2 cellular contexts compared by ENCODE assay signal in the genomic region with DNA sequence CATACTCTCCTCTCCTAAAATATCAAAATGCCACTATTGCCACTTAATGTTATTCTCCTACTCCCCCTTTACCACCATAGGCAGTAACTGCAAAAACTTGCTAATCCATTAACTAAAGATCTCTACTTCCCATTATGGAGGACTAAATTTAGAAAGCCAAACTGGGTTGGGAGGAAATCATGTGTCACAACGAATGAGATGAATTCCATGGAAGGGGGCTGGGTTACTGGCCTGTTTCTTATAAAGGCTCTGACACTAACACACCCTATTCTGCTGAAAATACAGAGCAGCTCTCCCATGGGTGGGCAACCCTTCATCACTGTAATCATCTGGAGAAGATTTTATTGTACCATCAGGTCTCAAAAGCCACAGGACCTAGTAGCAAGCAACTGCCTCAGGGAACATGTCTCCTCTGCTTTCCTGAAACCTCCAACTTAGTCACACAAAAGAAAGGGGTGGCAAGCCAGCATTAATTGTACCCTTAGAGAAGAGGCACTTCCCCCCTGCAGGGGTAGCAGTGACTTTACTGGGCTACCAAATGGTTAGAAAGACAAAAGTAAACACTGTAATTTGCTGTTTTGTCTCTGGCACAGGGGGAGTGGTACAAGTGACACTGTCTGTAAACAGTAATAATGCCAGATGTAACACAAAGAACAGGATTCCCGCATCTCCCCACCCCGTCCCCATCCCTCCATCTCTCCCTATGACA.
TF ChIP-seq lines count a peak whose summit lies in the region.

No MANE protein-coding gene starts in this region.

TF ChIP-seq in HepG2, 621 proteins besides CTCF, POLR2A, EP300 and RAD21 (continued from another document):
- TF ChIP-seq, protein P1, sequence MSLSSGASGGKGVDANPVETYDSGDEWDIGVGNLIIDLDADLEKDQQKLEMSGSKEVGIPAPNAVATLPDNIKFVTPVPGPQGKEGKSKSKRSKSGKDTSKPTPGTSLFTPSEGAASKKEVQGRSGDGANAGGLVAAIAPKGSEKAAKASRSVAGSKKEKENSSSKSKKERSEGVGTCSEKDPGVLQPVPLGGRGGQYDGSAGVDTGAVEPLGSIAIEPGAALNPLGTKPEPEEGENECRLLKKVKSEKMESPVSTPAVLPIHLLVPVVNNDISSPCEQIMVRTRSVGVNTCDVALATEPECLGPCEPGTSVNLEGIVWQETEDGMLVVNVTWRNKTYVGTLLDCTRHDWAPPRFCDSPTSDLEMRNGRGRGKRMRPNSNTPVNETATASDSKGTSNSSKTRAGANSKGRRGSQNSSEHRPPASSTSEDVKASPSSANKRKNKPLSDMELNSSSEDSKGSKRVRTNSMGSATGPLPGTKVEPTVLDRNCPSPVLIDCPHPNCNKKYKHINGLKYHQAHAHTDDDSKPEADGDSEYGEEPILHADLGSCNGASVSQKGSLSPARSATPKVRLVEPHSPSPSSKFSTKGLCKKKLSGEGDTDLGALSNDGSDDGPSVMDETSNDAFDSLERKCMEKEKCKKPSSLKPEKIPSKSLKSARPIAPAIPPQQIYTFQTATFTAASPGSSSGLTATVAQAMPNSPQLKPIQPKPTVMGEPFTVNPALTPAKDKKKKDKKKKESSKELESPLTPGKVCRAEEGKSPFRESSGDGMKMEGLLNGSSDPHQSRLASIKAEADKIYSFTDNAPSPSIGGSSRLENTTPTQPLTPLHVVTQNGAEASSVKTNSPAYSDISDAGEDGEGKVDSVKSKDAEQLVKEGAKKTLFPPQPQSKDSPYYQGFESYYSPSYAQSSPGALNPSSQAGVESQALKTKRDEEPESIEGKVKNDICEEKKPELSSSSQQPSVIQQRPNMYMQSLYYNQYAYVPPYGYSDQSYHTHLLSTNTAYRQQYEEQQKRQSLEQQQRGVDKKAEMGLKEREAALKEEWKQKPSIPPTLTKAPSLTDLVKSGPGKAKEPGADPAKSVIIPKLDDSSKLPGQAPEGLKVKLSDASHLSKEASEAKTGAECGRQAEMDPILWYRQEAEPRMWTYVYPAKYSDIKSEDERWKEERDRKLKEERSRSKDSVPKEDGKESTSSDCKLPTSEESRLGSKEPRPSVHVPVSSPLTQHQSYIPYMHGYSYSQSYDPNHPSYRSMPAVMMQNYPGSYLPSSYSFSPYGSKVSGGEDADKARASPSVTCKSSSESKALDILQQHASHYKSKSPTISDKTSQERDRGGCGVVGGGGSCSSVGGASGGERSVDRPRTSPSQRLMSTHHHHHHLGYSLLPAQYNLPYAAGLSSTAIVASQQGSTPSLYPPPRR (CRISPR knock-in tag; IDR thresholded peaks at IDR 0.05; ENCODE audit: borderline replicate concordance) = no peak
- no peak for TF ChIP-seq ZNF121 (CRISPR knock-in tag; IDR thresholded peaks at IDR 0.05)
- TF ChIP-seq ZFY (CRISPR knock-in tag; IDR thresholded peaks at IDR 0.05) = no peak

TF ChIP-seq in SK-N-SH treated with all-trans-retinoic acid at 6 μM for 48 hours, 23 proteins besides CTCF, POLR2A, EP300 and RAD21 (continued from another document):
- TF ChIP-seq, protein P2, sequence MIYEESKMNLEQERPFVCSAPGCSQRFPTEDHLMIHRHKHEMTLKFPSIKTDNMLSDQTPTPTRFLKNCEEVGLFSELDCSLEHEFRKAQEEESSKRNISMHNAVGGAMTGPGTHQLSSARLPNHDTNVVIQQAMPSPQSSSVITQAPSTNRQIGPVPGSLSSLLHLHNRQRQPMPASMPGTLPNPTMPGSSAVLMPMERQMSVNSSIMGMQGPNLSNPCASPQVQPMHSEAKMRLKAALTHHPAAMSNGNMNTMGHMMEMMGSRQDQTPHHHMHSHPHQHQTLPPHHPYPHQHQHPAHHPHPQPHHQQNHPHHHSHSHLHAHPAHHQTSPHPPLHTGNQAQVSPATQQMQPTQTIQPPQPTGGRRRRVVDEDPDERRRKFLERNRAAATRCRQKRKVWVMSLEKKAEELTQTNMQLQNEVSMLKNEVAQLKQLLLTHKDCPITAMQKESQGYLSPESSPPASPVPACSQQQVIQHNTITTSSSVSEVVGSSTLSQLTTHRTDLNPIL (CRISPR knock-in tag; IDR thresholded peaks at IDR 0.05; ENCODE audit: low read depth) = no peak
- TF ChIP-seq ZFP30 (CRISPR knock-in tag; IDR thresholded peaks at IDR 0.05) = no peak
- no peak for TF ChIP-seq ZNF565 (CRISPR knock-in tag; conservative IDR thresholded peaks at IDR 0.05; ENCODE audit: low read depth)
- no peak for TF ChIP-seq ARNTL (CRISPR knock-in tag; IDR thresholded peaks at IDR 0.05; ENCODE audit: borderline replicate concordance, low read depth)
- TF ChIP-seq TOX (CRISPR knock-in tag; IDR thresholded peaks at IDR 0.05; ENCODE audit: borderline replicate concordance) = no peak
- no peak for TF ChIP-seq SNAI2 (CRISPR knock-in tag; IDR thresholded peaks at IDR 0.05)
- TF ChIP-seq, protein P3, sequence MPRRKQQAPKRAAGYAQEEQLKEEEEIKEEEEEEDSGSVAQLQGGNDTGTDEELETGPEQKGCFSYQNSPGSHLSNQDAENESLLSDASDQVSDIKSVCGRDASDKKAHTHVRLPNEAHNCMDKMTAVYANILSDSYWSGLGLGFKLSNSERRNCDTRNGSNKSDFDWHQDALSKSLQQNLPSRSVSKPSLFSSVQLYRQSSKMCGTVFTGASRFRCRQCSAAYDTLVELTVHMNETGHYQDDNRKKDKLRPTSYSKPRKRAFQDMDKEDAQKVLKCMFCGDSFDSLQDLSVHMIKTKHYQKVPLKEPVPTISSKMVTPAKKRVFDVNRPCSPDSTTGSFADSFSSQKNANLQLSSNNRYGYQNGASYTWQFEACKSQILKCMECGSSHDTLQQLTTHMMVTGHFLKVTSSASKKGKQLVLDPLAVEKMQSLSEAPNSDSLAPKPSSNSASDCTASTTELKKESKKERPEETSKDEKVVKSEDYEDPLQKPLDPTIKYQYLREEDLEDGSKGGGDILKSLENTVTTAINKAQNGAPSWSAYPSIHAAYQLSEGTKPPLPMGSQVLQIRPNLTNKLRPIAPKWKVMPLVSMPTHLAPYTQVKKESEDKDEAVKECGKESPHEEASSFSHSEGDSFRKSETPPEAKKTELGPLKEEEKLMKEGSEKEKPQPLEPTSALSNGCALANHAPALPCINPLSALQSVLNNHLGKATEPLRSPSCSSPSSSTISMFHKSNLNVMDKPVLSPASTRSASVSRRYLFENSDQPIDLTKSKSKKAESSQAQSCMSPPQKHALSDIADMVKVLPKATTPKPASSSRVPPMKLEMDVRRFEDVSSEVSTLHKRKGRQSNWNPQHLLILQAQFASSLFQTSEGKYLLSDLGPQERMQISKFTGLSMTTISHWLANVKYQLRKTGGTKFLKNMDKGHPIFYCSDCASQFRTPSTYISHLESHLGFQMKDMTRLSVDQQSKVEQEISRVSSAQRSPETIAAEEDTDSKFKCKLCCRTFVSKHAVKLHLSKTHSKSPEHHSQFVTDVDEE (CRISPR knock-in tag; IDR thresholded peaks at IDR 0.05) = no peak
- no peak for TF ChIP-seq ZFP3 (CRISPR knock-in tag; IDR thresholded peaks at IDR 0.05)
- TF ChIP-seq PPARA (CRISPR knock-in tag; IDR thresholded peaks at IDR 0.05; ENCODE audit: borderline replicate concordance) = no peak
- TF ChIP-seq, protein P4, sequence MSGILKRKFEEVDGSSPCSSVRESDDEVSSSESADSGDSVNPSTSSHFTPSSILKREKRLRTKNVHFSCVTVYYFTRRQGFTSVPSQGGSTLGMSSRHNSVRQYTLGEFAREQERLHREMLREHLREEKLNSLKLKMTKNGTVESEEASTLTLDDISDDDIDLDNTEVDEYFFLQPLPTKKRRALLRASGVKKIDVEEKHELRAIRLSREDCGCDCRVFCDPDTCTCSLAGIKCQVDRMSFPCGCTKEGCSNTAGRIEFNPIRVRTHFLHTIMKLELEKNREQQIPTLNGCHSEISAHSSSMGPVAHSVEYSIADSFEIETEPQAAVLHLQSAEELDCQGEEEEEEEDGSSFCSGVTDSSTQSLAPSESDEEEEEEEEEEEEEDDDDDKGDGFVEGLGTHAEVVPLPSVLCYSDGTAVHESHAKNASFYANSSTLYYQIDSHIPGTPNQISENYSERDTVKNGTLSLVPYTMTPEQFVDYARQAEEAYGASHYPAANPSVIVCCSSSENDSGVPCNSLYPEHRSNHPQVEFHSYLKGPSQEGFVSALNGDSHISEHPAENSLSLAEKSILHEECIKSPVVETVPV (CRISPR knock-in tag; IDR thresholded peaks at IDR 0.05) = no peak
- TF ChIP-seq OSR1 (CRISPR knock-in tag; IDR thresholded peaks at IDR 0.05) = no peak
- no peak for TF ChIP-seq BACH2 (CRISPR knock-in tag; IDR thresholded peaks at IDR 0.05; ENCODE audit: borderline replicate concordance)
